Comparison of ENCODE assay signal across 29 cellular contexts in the genomic region with DNA sequence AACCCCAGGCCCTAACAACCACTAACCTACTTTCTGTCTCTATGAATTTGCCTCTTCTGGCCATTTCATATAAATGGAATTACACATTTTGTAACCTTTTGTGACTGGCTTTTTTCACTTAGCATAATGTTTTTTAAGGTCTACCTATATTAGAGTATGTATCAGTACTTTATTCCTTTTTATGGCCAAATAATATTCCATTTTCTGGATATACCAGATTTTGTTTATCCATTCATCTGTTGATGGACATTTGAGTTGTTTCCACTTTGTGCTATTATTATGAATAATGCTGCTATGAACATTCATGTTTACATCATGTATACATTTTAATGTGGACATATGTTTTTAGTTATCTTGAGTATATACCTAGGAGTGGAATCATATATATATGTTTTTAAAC. TPM values are rescaled to one million over a fixed set of nuclear protein-coding genes. Genes with fewer than 3 reads are reported as not detected.
A peak's percentile ranks its signal among the peaks of the same experiment; 100 is the strongest.
DNase-seq lines count a peak whose midpoint lies in the region; ATAC-seq, FAIRE-seq and TF ChIP-seq lines count a peak whose summit lies in the region.
"Had no signal": no experiment of that assay in that cellular context is flagged by ENCODE, and none has a peak within 500 bp of the region (broad histone marks: within the 10 kb centered on the region; RNA-seq: fewer than 3 reads in every experiment).

No MANE protein-coding gene starts in this region.

- H3K4me1 ChIP-seq in HEK293 (ENCODE audit: control insufficient read depth, insufficient read depth, low read length) = no peaks in the 10 kb centered on the region
- no peaks in the 10 kb centered on the region for H3K4me1 ChIP-seq in neural progenitor cell
- H3K4me1 ChIP-seq: A549, BE2C, BLaER1 had no signal

- no peak overlapping the region for H3K9ac ChIP-seq in neural progenitor cell
- H3K9ac ChIP-seq: BLaER1 had no signal

- H3K4me1 Mint-ChIP-seq in nephron (peaks cover 49% of the 10 kb centered on the region), neural progenitor cell (peaks cover 23% of the 10 kb centered on the region)
- H3K4me1 Mint-ChIP-seq: CD14-positive monocyte; CD4-positive, alpha-beta memory T cell; CD4-positive, CD25-positive, alpha-beta regulatory T cell; CD8-positive, alpha-beta memory T cell had no signal

- no peaks in the 10 kb centered on the region for H3K27me3 ChIP-seq in neural progenitor cell
- H3K27me3 ChIP-seq: BE2C had no signal

- no peak for DNase-seq in T1000 (lab: John Stamatoyannopoulos, UW)
- DNase-seq in putamen (ENCODE audit: low spot score) = no peak
- DNase-seq in neural progenitor cell (ENCODE audit: low spot score) = no peak
- DNase-seq: 8988T; BE2C; C1 segment of cervical spinal cord; CD4-positive, alpha-beta memory T cell; CD4-positive, CD25-positive, alpha-beta regulatory T cell; CD8-positive, alpha-beta memory T cell; COR-L47; DMS 273 treated with DMSO at 0.1 percent for 48 hours; DMS153; DMS53; DMS79; DND-41; EL; GDM1 had no signal

- no peaks in the 10 kb centered on the region for H3K79me2 ChIP-seq in neural progenitor cell (ENCODE audit: low read depth)

- H3K36me3 ChIP-seq in HEK293 (ENCODE audit: control insufficient read depth in 2 of 2, insufficient read depth in 1 of 2, low read length in 2 of 2) (no peaks in the 10 kb centered on the region), neural progenitor cell (no peaks in the 10 kb centered on the region)
- H3K36me3 ChIP-seq: BE2C, BLaER1 had no signal

- H3K4me3 Mint-ChIP-seq in nephron = no peak overlapping the region
- no peak overlapping the region for H3K4me3 Mint-ChIP-seq in neural progenitor cell
- H3K4me3 Mint-ChIP-seq: CD14-positive monocyte; CD4-positive, alpha-beta memory T cell; CD4-positive, CD25-positive, alpha-beta regulatory T cell; CD8-positive, alpha-beta memory T cell had no signal

- no peak overlapping the region for H3K4me3 ChIP-seq in HEK293 (ENCODE audit: low read depth, low read length)
- H3K4me3 ChIP-seq in neural progenitor cell = no peak overlapping the region
- H3K4me3 ChIP-seq: A549, BLaER1, GM12878 had no signal

- H4K20me1 ChIP-seq in neural progenitor cell (ENCODE audit: low read depth) = no peaks in the 10 kb centered on the region
- H4K20me1 ChIP-seq: BLaER1 had no signal

- H3K36me3 Mint-ChIP-seq in nephron (ENCODE audit: low read depth) (no peaks in the 10 kb centered on the region), neural progenitor cell (no peaks in the 10 kb centered on the region)
- H3K36me3 Mint-ChIP-seq: CD4-positive, CD25-positive, alpha-beta regulatory T cell; CD8-positive, alpha-beta memory T cell had no signal

- H3K9me3 Mint-ChIP-seq in nephron = no peaks in the 10 kb centered on the region
- peaks cover 2% of the 10 kb centered on the region for H3K9me3 Mint-ChIP-seq in neural progenitor cell

- peaks cover 4% of the 10 kb centered on the region for H3K27me3 Mint-ChIP-seq in nephron (ENCODE audit: low read depth)
- H3K27me3 Mint-ChIP-seq in neural progenitor cell (ENCODE audit: insufficient read depth, low read depth) = no peaks in the 10 kb centered on the region
- H3K27me3 Mint-ChIP-seq: CD4-positive, alpha-beta memory T cell had no signal

- H3K27ac Mint-ChIP-seq in nephron = peak overlapping the region in 2 of 3 experiments; percentile 49 to 71
- H3K27ac Mint-ChIP-seq in neural progenitor cell = no peak overlapping the region
- H3K27ac Mint-ChIP-seq: CD14-positive monocyte; CD4-positive, alpha-beta memory T cell; CD4-positive, CD25-positive, alpha-beta regulatory T cell; CD8-positive, alpha-beta memory T cell had no signal

- no peak overlapping the region for H2AFZ ChIP-seq in neural progenitor cell (replicated peaks)

- POLR2A ChIA-PET in HEK293 (lab: Yijun Ruan, JAX) = no interaction called here

- H3K27ac ChIP-seq in HEK293 (ENCODE audit: extremely low read depth, low read depth, low read length) (no peak overlapping the region), neural progenitor cell (no peak overlapping the region)
- H3K27ac ChIP-seq: A549, BLaER1 had no signal

- H3K9me3 ChIP-seq in HEK293 (ENCODE audit: control insufficient read depth, insufficient read depth, low read depth, low read length) (no peaks in the 10 kb centered on the region), neural progenitor cell (ENCODE audit: low read depth) (peaks cover 5% of the 10 kb centered on the region)
- H3K9me3 ChIP-seq: A549, BE2C had no signal

- FAIRE-seq in A204.1 (lab: Jason Lieb, UNC) = peak; percentile 19
- FAIRE-seq in colon (lab: Jason Lieb, UNC) = peak; percentile 70
- FAIRE-seq: GM12878, GM12892, GM18507 had no signal

- H3F3A ChIP-seq in neural progenitor cell (ENCODE audit: low read depth) = no peaks in the 10 kb centered on the region

- no peak overlapping the region for H3K4me2 ChIP-seq in neural progenitor cell
- H3K4me2 ChIP-seq: A549, BLaER1 had no signal

- CTCF ChIA-PET in HEK293 (lab: Yijun Ruan, JAX) = no interaction called here

- ATAC-seq in HG03342 (IDR thresholded peaks at IDR 0.05; ENCODE audit: unreplicated experiment) = no peak
- ATAC-seq: A549, GM12878 had no signal

- no peak for TF ChIP-seq CTCF in HEK293 (tag by site-specific recombination; IDR thresholded peaks at IDR 0.05)
- no peak for TF ChIP-seq CTCF in nephron (IDR thresholded peaks at IDR 0.05; ENCODE audit: unreplicated experiment in 3 of 3)
- no peak for TF ChIP-seq CTCF in neural progenitor cell (IDR thresholded peaks at IDR 0.05)

TF ChIP-seq in HEK293, 187 proteins besides CTCF, POLR2A, EP300 and RAD21:
- TF ChIP-seq ZNF146 (tag by site-specific recombination; IDR thresholded peaks at IDR 0.05) (peak; percentile 55; the same call in 1 of the 2 replicates), ZNF426 (tag by site-specific recombination; IDR thresholded peaks at IDR 0.05) (no peak)
TF ChIP-seq in HEK293: peak in this region for 1.

RNA-seq across cellular contexts. Expression of gene REPS2, which starts 35.5 kb away (rescaled TPM):
- 1.2 and 4.1 TPM in 2 replicates for total RNA-seq in neural progenitor cell (ENCODE audit: low replicate concordance)
- total RNA-seq: G401 had no signal
